In the genomic region with DNA sequence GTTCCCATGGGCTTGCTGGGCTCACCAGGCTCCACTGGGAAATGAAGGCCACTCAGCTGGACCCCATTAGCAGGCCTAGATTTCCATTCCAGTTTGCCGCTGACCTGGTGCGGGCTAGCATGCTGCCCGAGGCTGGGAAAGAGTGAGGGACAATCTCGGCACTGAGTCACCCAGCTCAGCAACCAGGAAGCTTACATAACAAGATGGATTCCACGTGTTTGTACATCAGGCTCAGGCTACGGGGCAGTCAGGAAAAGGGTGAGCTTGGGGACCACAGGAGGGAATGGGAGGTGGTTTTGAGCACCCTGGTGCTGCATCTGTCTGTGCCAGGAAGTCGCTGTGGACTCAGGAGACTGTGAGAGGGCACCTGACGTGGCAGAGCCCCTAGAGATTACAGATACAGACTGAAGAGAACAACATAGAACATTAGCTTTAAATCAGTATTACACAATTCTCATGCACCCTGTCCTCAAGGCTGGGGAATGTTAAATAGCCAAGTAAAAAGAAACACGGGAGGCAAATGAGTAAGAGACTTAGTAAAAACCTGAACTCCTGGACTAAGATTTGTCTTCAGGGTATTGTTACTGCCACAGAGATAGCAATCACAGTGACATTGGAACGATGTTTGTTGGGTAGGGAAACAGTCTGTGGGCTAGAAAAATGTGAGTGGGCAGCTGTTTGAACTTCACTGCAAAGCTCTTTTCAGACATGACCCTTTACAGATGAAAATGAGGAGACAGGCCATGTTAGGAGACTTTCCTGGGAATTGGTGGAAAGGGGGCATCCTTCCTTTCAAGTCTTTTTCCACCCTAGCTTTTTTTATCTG, we compare ENCODE assay signal across 16 cellular contexts. TPM values are rescaled to one million over a fixed set of nuclear protein-coding genes. Genes with fewer than 3 reads are reported as not detected.
DNase-seq lines count a peak whose midpoint lies in the region; TF ChIP-seq lines count a peak whose summit lies in the region.
"Had no signal": no experiment of that assay in that cellular context is flagged by ENCODE, and none has a peak within 500 bp of the region (broad histone marks: within the 10 kb centered on the region; RNA-seq: fewer than 3 reads in every experiment).

No MANE protein-coding gene starts in this region.

- DNase-seq in AG09309 (ENCODE audit: low read depth) (peak; percentile 75), HFF-Myc (ENCODE audit: extremely low read depth, low read depth) (peak; percentile 41), chondrocyte (ENCODE audit: low spot score) (no peak), substantia nigra (lab: John Stamatoyannopoulos, UW) (no peak), DMS53 treated with DMSO at 0.1 percent for 48 hours (lab: John Stamatoyannopoulos, UW; ENCODE audit: unreplicated experiment) (no peak), prostate gland (ENCODE audit: low spot score) (no peak)
- no peak for DNase-seq in activated CD4-positive, alpha-beta T cell treated with anti-CD3 and anti-CD28 coated beads for 1 hour
- DNase-seq: activated naive CD8-positive, alpha-beta T cell treated with anti-CD3 and anti-CD28 coated beads, Interleukin-2, amount 10 ng/mL, durations not matched to agents 7 days and 5 days; foreskin melanocyte; NCI-H187 treated with DMSO at 0.1 percent for 48 hours had no signal

- H3K4me3 ChIP-seq in AG09309 (ENCODE audit: control insufficient read depth, low read depth, low read length) (no peak overlapping the region), HFF-Myc (replicated peaks; ENCODE audit: low read depth, low read length) (no peak overlapping the region), prostate gland (no peak overlapping the region)
- H3K4me3 ChIP-seq: HAP-1, SJSA1 had no signal

- H3K4me3 Mint-ChIP-seq in chondrocyte (ENCODE audit: unreplicated experiment), result no peak overlapping the region
- H3K4me3 Mint-ChIP-seq in nephron, result no peak overlapping the region
- H3K4me3 Mint-ChIP-seq: activated naive CD8-positive, alpha-beta T cell treated with anti-CD3 and anti-CD28 coated beads, Interleukin-2, amount 10 ng/mL, durations not matched to agents 7 days and 5 days; dendritic cell treated with granulocyte-macrophage colony-stimulating factor and Interleukin-4, amounts not matched to agents 40 ng/mL and 50 ng/mL, for 4 days; natural killer cell treated with Interleukin-12 subunit alpha and Interleukin-12 subunit beta and Interleukin-15 and Interleukin-18, amount 100 ng/mL, for 72 hours had no signal

- H3K27ac Mint-ChIP-seq in chondrocyte (ENCODE audit: unreplicated experiment), result peak overlapping the region; percentile 1
- H3K27ac Mint-ChIP-seq in nephron, result peak overlapping the region; percentile 21 to 35 (median 33)
- H3K27ac Mint-ChIP-seq: activated naive CD8-positive, alpha-beta T cell treated with anti-CD3 and anti-CD28 coated beads, Interleukin-2, amount 10 ng/mL, durations not matched to agents 7 days and 5 days; dendritic cell treated with granulocyte-macrophage colony-stimulating factor and Interleukin-4, amounts not matched to agents 40 ng/mL and 50 ng/mL, for 4 days; natural killer cell treated with Interleukin-12 subunit alpha and Interleukin-12 subunit beta and Interleukin-15 and Interleukin-18, amount 100 ng/mL, for 72 hours had no signal

- H3K9me3 Mint-ChIP-seq in chondrocyte (ENCODE audit: low read depth) (no peaks in the 10 kb centered on the region), nephron (no peaks in the 10 kb centered on the region)
- H3K9me3 Mint-ChIP-seq: activated naive CD8-positive, alpha-beta T cell treated with anti-CD3 and anti-CD28 coated beads, Interleukin-2, amount 10 ng/mL, durations not matched to agents 7 days and 5 days; dendritic cell treated with granulocyte-macrophage colony-stimulating factor and Interleukin-4, amounts not matched to agents 40 ng/mL and 50 ng/mL, for 4 days; natural killer cell treated with Interleukin-12 subunit alpha and Interleukin-12 subunit beta and Interleukin-15 and Interleukin-18, amount 100 ng/mL, for 72 hours had no signal

- no peaks in the 10 kb centered on the region for H3K27me3 ChIP-seq in prostate gland (replicated peaks; ENCODE audit: insufficient read depth)
- H3K27me3 ChIP-seq: SJSA1 had no signal

- H3K27me3 Mint-ChIP-seq in chondrocyte (ENCODE audit: low read depth) (peaks cover 15% of the 10 kb centered on the region), nephron (ENCODE audit: low read depth) (peaks cover 12% of the 10 kb centered on the region)

- H3K27ac ChIP-seq in substantia nigra (ENCODE audit: low read depth, low read length, poor library complexity, severe bottlenecking) (no peak overlapping the region), prostate gland (no peak overlapping the region)
- H3K27ac ChIP-seq: SJSA1, WERI-Rb-1 had no signal

- no peak for TF ChIP-seq POLR2A in prostate gland (IDR thresholded peaks at IDR 0.05)

- intact Hi-C loops in prostate gland (cut with DNase I), result no loop called here

- no peaks in the 10 kb centered on the region for H3K36me3 Mint-ChIP-seq in chondrocyte (ENCODE audit: low read depth)
- no peaks in the 10 kb centered on the region for H3K36me3 Mint-ChIP-seq in nephron (ENCODE audit: low read depth)
- H3K36me3 Mint-ChIP-seq: activated naive CD8-positive, alpha-beta T cell treated with anti-CD3 and anti-CD28 coated beads, Interleukin-2, amount 10 ng/mL, durations not matched to agents 7 days and 5 days; natural killer cell treated with Interleukin-12 subunit alpha and Interleukin-12 subunit beta and Interleukin-15 and Interleukin-18, amount 100 ng/mL, for 72 hours had no signal

- H3K9me3 ChIP-seq in prostate gland, result no peaks in the 10 kb centered on the region
- H3K9me3 ChIP-seq: HAP-1, SJSA1 had no signal

- 65% methylated on average over 10 of the region's 10 CpGs for WGBS in prostate gland

- H3K4me1 Mint-ChIP-seq in chondrocyte (ENCODE audit: low read depth) (peaks cover 5% of the 10 kb centered on the region), nephron (peaks cover 27% of the 10 kb centered on the region)
- H3K4me1 Mint-ChIP-seq: activated naive CD8-positive, alpha-beta T cell treated with anti-CD3 and anti-CD28 coated beads, Interleukin-2, amount 10 ng/mL, durations not matched to agents 7 days and 5 days had no signal

- H3K36me3 ChIP-seq in prostate gland, result no peaks in the 10 kb centered on the region
- H3K36me3 ChIP-seq: HAP-1, SJSA1, WERI-Rb-1 had no signal

- TF ChIP-seq CTCF in AG09309 (IDR thresholded peaks at IDR 0.05; ENCODE audit: control insufficient read depth, insufficient read depth, low read depth, low read length, missing control alignments), result no peak
- no peak for TF ChIP-seq CTCF in HFF-Myc (IDR thresholded peaks at IDR 0.05; ENCODE audit: low read depth, low read length, missing control alignments)
- TF ChIP-seq CTCF in chondrocyte (IDR thresholded peaks at IDR 0.05), result no peak
- TF ChIP-seq CTCF in nephron (IDR thresholded peaks at IDR 0.05; ENCODE audit: unreplicated experiment in 3 of 3), result no peak
- TF ChIP-seq CTCF in prostate gland (IDR thresholded peaks at IDR 0.05), result no peak

- H3K4me1 ChIP-seq in prostate gland (replicated peaks), result no peaks in the 10 kb centered on the region
- H3K4me1 ChIP-seq: HAP-1, SJSA1 had no signal

RNA-seq across cellular contexts. Expression of a gene that starts 51.1 kb away (rescaled TPM):
- total RNA-seq in chondrocyte (79.1 to 122 TPM (median 94.4 TPM) in 3 replicates), prostate gland (1,000 to 10,000 TPM in 1 of 2 donors, 100 to 1,000 TPM in 1; 538 to 1,389 TPM)

Comparison
In these comparisons a context has a peak if more than half of its experiments do, and no peak if none do; other contexts are left out.
1. DNase-seq: peak in AG09309 (single experiment) and HFF-Myc (single experiment); none in chondrocyte (single experiment), substantia nigra (0 of 49), DMS53 treated with DMSO at 0.1 percent for 48 hours (single experiment), activated CD4-positive, alpha-beta T cell treated with anti-CD3 and anti-CD28 coated beads for 1 hour (single experiment) and prostate gland (single experiment).